Comparison of ENCODE assay signal across 23 cellular contexts in genomic region chr19:7846247-7846646, GRCh38.
"Had no signal": no experiment of that assay in that cellular context is flagged by ENCODE, and none has a peak within 500 bp of the region (broad histone marks: within the 10 kb centered on the region; RNA-seq: fewer than 3 reads in every experiment).

No MANE protein-coding gene starts in this region.

- H3K4me1 ChIP-seq: prostate gland, tibial artery had no signal

- ATAC-seq: heart right ventricle; mucosa of descending colon; natural killer cell treated with Interleukin-12 subunit alpha and Interleukin-12 subunit beta and Interleukin-15 and Interleukin-18, amount 100 ng/mL, for 72 hours; sciatic nerve; stimulated activated naive CD8-positive, alpha-beta T cell treated with anti-CD3 and anti-CD28 coated beads, Interleukin-15, amount 100 ng/mL, for 72 hours had no signal

- H3K4me3 ChIP-seq: esophagus squamous epithelium, heart right ventricle, lung, mucosa of descending colon, prostate gland, right atrium auricular region, smooth muscle cell, testis, tibial artery had no signal

- H3K36me3 ChIP-seq: esophagus squamous epithelium, prostate gland, right atrium auricular region had no signal

- H3K27ac ChIP-seq: esophagus squamous epithelium, heart right ventricle, prostate gland, right atrium auricular region, testis, tibial artery had no signal

- H3K9me3 ChIP-seq: esophagus squamous epithelium, heart right ventricle, mucosa of descending colon, prostate gland, right atrium auricular region, testis, tibial artery had no signal

- H3K27me3 ChIP-seq: esophagus squamous epithelium, heart right ventricle, right atrium auricular region, testis, tibial artery had no signal

- DNase-seq: effector memory CD4-positive, alpha-beta T cell; erythroblast; esophagus squamous epithelium; foreskin melanocyte; glutamatergic neuron; heart right ventricle; hippocampal formation; mucosa of descending colon; naive B cell; stimulated activated CD4-positive, alpha-beta T cell treated with anti-CD3 and anti-CD28 coated beads, Interleukin-12 subunit alpha, Interleukin-12 subunit beta, amount 100 ng/mL, for 4 hours; stimulated activated CD4-positive, alpha-beta T cell treated with anti-CD3 and anti-CD28 coated beads, Interleukin-1b, Interleukin-23, amount 100 ng/mL, for 48 hours; stimulated activated CD4-positive, alpha-beta T cell treated with anti-CD3 and anti-CD28 coated beads, Interleukin-4, amount 100 ng/mL, for 1 hour; stimulated activated CD8-positive, alpha-beta memory T cell treated with anti-CD3 and anti-CD28 coated beads, Interleukin-4, amount 100 ng/mL, for 48 hours; stimulated activated naive CD4-positive, alpha-beta T cell; stimulated activated naive CD8-positive, alpha-beta T cell treated with anti-CD3 and anti-CD28 coated beads, Interleukin-15, amount 100 ng/mL, for 72 hours; testis; tibial artery had no signal
